10 cellular contexts compared by ENCODE assay signal in the genomic region with DNA sequence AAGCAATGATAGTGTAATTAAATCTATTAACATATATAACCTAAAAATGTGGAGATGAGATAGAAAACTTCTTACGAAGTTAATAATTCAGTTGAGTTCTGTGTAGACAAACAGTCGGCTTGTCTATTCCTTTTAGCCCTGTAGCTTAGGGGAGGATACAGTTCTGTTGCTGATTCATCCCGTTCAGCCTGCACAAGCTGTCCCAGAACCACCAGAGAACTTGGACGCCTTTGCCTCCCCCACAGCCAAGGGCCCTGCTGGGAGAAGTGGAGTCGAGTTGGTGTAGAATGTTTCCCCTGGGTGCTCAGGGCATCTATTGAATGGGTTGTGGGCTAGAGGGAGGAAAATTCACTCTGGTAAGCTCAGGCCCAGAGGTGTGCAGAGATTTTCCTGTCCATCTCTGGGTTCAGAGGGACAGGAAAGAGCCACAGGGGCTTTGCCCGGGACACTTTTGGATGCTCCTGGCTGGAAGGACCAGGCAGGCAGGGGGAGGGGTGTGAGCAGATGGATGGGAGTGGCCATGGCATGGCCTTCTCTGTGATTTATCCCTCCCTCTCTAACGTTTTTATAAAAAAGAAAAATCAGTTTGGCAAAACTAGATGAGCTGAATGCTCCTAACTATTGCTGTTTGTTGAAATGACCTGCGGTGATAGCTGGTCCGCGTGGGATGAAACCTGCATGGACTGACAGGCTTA. TPM values are rescaled to one million over a fixed set of nuclear protein-coding genes. Genes with fewer than 3 reads are reported as not detected.
DNase-seq lines count a peak whose midpoint lies in the region; ATAC-seq and TF ChIP-seq lines count a peak whose summit lies in the region.
"Had no signal": no experiment of that assay in that cellular context is flagged by ENCODE, and none has a peak within 500 bp of the region (broad histone marks: within the 10 kb centered on the region; RNA-seq: fewer than 3 reads in every experiment).

No MANE protein-coding gene starts in this region.

- H3K36me3 Mint-ChIP-seq in activated CD4-positive, alpha-beta T cell treated with anti-CD3 and anti-CD28 coated beads, Interleukin-2, amount 10 ng/mL, durations not matched to agents 7 days and 5 days (ENCODE audit: low read depth): peaks cover 3% of the 10 kb centered on the region

- H3K27ac Mint-ChIP-seq in activated CD4-positive, alpha-beta T cell treated with anti-CD3 and anti-CD28 coated beads, Interleukin-2, amount 10 ng/mL, durations not matched to agents 7 days and 5 days: no peak overlapping the region

- WGBS in hepatocyte (ENCODE audit: low lambda C conversion rate, missing lambda C conversion rate): 80% methylated on average over 10 of the region's 10 CpGs

- H2AFZ ChIP-seq in hepatocyte: no peak overlapping the region

- H3K9me2 ChIP-seq in hepatocyte (replicated peaks; ENCODE audit: insufficient read depth): no peaks in the 10 kb centered on the region

- no peaks in the 10 kb centered on the region for H3K9me3 ChIP-seq in hepatocyte (ENCODE audit: low read depth)

- H3K27me3 Mint-ChIP-seq in activated CD4-positive, alpha-beta T cell treated with anti-CD3 and anti-CD28 coated beads, Interleukin-2, amount 10 ng/mL, durations not matched to agents 7 days and 5 days: no peaks in the 10 kb centered on the region

- ATAC-seq in HG03571 (IDR thresholded peaks at IDR 0.05; ENCODE audit: unreplicated experiment) (no peak), HG03342 (IDR thresholded peaks at IDR 0.05; ENCODE audit: unreplicated experiment) (no peak)

- in situ Hi-C loops in astrocyte of the cerebellum (cut with HindIII; ENCODE audit: low sequenced_read_pairs): no loop called here

- H3K27ac ChIP-seq in hepatocyte: peak overlapping the region; percentile 16

- no peaks in the 10 kb centered on the region for H3K9me3 Mint-ChIP-seq in activated CD4-positive, alpha-beta T cell treated with anti-CD3 and anti-CD28 coated beads, Interleukin-2, amount 10 ng/mL, durations not matched to agents 7 days and 5 days

- DNase-seq in GM04504 (ENCODE audit: low read depth) (peak; percentile 58), astrocyte of the cerebellum (ENCODE audit: low read depth) (peak; percentile 18), hepatocyte (ENCODE audit: low spot score) (no peak), stromal cell of bone marrow (ENCODE audit: low read depth) (peak; percentile 47), SKM-1 treated with dmso at 0.1 percent for 144 hours (lab: John Stamatoyannopoulos, UW; ENCODE audit: unreplicated experiment) (no peak)
- DNase-seq in activated CD4-positive, alpha-beta T cell treated with anti-CD3 and anti-CD28 coated beads, Interleukin-2, amount 10 ng/mL, durations not matched to agents 7 days and 5 days: no peak
- DNase-seq: activated gamma-delta T cell, DMS79 had no signal

- H3K4me3 Mint-ChIP-seq in activated CD4-positive, alpha-beta T cell treated with anti-CD3 and anti-CD28 coated beads, Interleukin-2, amount 10 ng/mL, durations not matched to agents 7 days and 5 days: no peak overlapping the region

- H3K27me3 ChIP-seq in hepatocyte: no peaks in the 10 kb centered on the region

- H3K4me1 ChIP-seq in hepatocyte (ENCODE audit: insufficient read depth): no peaks in the 10 kb centered on the region

- CTCF ChIA-PET in activated CD4-positive, alpha-beta T cell treated with anti-CD3 and anti-CD28 coated beads, Interleukin-2, amount 10 ng/mL, durations not matched to agents 7 days and 5 days (lab: Charles Lee): interaction anchor here (1.0 to 1.4 kb wide), 4 partner anchors 9 to 151 kb away, joined by 3 to 4 read pairs (median 3); no protein-coding TSS in a partner anchor

- H3K4me3 ChIP-seq in astrocyte of the cerebellum (ENCODE audit: low read depth, low read length) (no peak overlapping the region), hepatocyte (no peak overlapping the region)

- POLR2A ChIA-PET in activated CD4-positive, alpha-beta T cell treated with anti-CD3 and anti-CD28 coated beads, Interleukin-2, amount 10 ng/mL, durations not matched to agents 7 days and 5 days (lab: Charles Lee): no interaction called here

- H3K79me2 ChIP-seq in hepatocyte: no peaks in the 10 kb centered on the region

- H3K36me3 ChIP-seq in hepatocyte (replicated peaks; ENCODE audit: insufficient read depth, low read depth): no peaks in the 10 kb centered on the region

- H3K4me2 ChIP-seq in hepatocyte: no peak overlapping the region

- no peaks in the 10 kb centered on the region for H4K20me1 ChIP-seq in hepatocyte (ENCODE audit: insufficient read depth, poor library complexity, severe bottlenecking)

- TF ChIP-seq CTCF in astrocyte of the cerebellum (IDR thresholded peaks at IDR 0.05; ENCODE audit: low read depth, low read length, missing control alignments) (no peak), hepatocyte (IDR thresholded peaks at IDR 0.05; ENCODE audit: poor library complexity) (no peak)

- peaks cover 49% of the 10 kb centered on the region for H3K4me1 Mint-ChIP-seq in activated CD4-positive, alpha-beta T cell treated with anti-CD3 and anti-CD28 coated beads, Interleukin-2, amount 10 ng/mL, durations not matched to agents 7 days and 5 days

RNA-seq across cellular contexts. Expression of gene GALR1, which starts 42.8 kb away (rescaled TPM):
- total RNA-seq in hepatocyte: 0.07 and 0.36 TPM in 2 replicates
- not detected in 2 replicates for polyA plus RNA-seq in hepatocyte
- not detected for total RNA-seq in activated CD4-positive, alpha-beta T cell treated with anti-CD3 and anti-CD28 coated beads, Interleukin-2, amount 10 ng/mL, durations not matched to agents 7 days and 5 days

Comparison
In these comparisons a context has a peak if more than half of its experiments do, and no peak if none do; other contexts are left out.
1. DNase-seq: peak in GM04504 (single experiment), astrocyte of the cerebellum (single experiment) and stromal cell of bone marrow (single experiment); none in hepatocyte (single experiment), activated CD4-positive, alpha-beta T cell treated with anti-CD3 and anti-CD28 coated beads, Interleukin-2, amount 10 ng/mL, durations not matched to agents 7 days and 5 days (single experiment) and SKM-1 treated with dmso at 0.1 percent for 144 hours (single experiment).